In the genomic region with DNA sequence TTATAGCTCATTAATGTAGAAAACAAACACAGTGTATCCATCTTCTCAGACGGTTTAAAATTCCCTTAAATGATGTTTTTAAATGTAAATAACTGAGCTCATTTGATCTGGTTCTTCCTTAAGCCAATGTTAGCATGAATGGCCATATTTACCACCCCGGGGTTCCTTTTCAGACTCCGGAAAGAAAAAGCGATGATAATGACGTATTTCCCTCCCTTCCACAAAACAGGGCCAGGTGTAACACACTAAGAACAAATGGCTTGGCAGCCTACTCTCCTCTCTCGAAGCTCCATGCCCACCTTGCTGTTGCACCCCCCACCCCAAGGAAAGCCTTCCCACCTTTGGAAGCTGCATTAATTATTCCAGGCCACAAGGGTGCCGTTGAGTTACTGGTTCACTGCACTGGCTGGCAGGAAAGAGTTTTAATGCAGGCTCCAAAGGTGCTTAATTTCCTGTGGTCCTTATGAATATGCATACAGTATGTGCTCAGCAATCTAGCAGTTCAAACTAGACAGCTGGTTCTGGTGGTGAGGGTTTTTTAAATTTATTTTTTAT, we compare ENCODE assay signal across 1 cellular context.
TF ChIP-seq lines count a peak whose summit lies in the region.

No MANE protein-coding gene starts in this region.

TF ChIP-seq in SK-N-SH treated with all-trans-retinoic acid at 6 μM for 48 hours, 23 proteins besides CTCF, POLR2A, EP300 and RAD21 (continued from another document):
- TF ChIP-seq, protein P1, sequence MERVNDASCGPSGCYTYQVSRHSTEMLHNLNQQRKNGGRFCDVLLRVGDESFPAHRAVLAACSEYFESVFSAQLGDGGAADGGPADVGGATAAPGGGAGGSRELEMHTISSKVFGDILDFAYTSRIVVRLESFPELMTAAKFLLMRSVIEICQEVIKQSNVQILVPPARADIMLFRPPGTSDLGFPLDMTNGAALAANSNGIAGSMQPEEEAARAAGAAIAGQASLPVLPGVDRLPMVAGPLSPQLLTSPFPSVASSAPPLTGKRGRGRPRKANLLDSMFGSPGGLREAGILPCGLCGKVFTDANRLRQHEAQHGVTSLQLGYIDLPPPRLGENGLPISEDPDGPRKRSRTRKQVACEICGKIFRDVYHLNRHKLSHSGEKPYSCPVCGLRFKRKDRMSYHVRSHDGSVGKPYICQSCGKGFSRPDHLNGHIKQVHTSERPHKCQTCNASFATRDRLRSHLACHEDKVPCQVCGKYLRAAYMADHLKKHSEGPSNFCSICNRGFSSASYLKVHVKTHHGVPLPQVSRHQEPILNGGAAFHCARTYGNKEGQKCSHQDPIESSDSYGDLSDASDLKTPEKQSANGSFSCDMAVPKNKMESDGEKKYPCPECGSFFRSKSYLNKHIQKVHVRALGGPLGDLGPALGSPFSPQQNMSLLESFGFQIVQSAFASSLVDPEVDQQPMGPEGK (CRISPR knock-in tag; IDR thresholded peaks at IDR 0.05; ENCODE audit: borderline replicate concordance): no peak
- no peak for TF ChIP-seq ZNF8 (CRISPR knock-in tag; IDR thresholded peaks at IDR 0.05)
- no peak for TF ChIP-seq POU6F1 (CRISPR knock-in tag; IDR thresholded peaks at IDR 0.05; ENCODE audit: borderline replicate concordance, low read depth)
- TF ChIP-seq TCF4 (CRISPR knock-in tag; IDR thresholded peaks at IDR 0.05; ENCODE audit: borderline replicate concordance): no peak
- TF ChIP-seq OSR1 (CRISPR knock-in tag; IDR thresholded peaks at IDR 0.05): no peak
